Comparison of ENCODE assay signal across 9 cellular contexts in the genomic region with DNA sequence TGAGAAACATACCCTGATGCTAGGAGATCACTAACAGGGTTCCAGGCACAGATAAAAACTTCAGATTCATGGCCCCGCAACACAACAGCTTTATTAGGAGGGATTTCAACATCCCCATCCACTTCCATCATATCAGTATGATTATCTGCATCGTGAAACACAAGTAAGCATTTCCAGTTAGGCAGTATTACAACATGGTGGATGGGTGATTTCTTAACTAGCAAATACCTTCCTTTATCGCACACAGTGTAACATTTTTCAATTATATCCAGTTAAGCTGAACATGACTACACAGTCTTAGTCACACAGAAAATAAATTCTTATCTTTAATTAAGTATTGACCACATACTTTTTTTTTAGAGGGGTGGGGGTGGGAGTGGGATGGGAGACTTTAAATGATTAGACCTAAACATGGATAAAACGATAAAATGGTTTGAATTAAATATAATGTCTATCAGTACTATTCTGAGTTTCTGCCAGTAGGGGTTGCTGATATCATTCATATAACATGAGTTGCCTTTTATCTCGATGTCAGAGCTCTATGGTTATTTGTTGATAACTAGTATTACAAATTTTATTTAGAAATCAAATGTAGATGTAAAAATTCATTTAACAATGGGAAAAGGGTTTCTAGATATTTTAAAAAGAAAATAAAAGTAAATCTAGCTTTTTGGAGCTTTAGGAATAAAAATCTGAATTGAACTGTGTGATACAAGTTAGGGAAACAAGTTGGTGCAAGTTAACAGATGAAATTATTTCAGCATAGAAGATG.
DNase-seq lines count a peak whose midpoint lies in the region; ATAC-seq and TF ChIP-seq lines count a peak whose summit lies in the region.
"Had no signal": no experiment of that assay in that cellular context is flagged by ENCODE, and none has a peak within 500 bp of the region (broad histone marks: within the 10 kb centered on the region; RNA-seq: fewer than 3 reads in every experiment).

No MANE protein-coding gene starts in this region.

- no peaks in the 10 kb centered on the region for H3K27me3 ChIP-seq in mammary epithelial cell (ENCODE audit: insufficient read depth, low read length)
- H3K27me3 ChIP-seq in left lung = no peaks in the 10 kb centered on the region
- no peaks in the 10 kb centered on the region for H3K27me3 ChIP-seq in aorta (ENCODE audit: control insufficient read depth in 1 of 2, insufficient read depth in 2 of 2, low read length in 1 of 2)

- peaks cover 42% of the 10 kb centered on the region for H3K79me2 ChIP-seq in mammary epithelial cell (ENCODE audit: insufficient read depth, low read length)

- WGBS in mammary epithelial cell (ENCODE audit: low coverage, missing lambda C conversion rate) = 39% methylated on average over 5 of the region's 5 CpGs
- 49% methylated on average over 5 of the region's 5 CpGs for WGBS in aorta, 2 donors

- H3K4me2 ChIP-seq in mammary epithelial cell (ENCODE audit: insufficient read depth, low read depth, low read length) = no peak overlapping the region

- POLR2A ChIA-PET in activated CD4-positive, alpha-beta memory T cell treated with anti-CD3 and anti-CD28 coated beads for 36 hours (lab: Charles Lee) = interaction anchor here (1.4 kb wide), 1 partner anchor 287 kb away, joined by 3 read pairs; no protein-coding TSS in a partner anchor

- no peak overlapping the region for H2AFZ ChIP-seq in mammary epithelial cell (ENCODE audit: low read depth, low read length)

- H3K4me3 ChIP-seq in mammary epithelial cell (replicated peaks in 1 of 3; ENCODE audit: insufficient read depth in 1 of 3, low read depth in 2 of 3, low read length in 3 of 3) (no peak overlapping the region), left lung (no peak overlapping the region), aorta (ENCODE audit: low read length in 2 of 2) (no peak overlapping the region)

- peaks cover 26% of the 10 kb centered on the region for H3K36me3 Mint-ChIP-seq in activated CD4-positive, alpha-beta memory T cell treated with anti-CD3 and anti-CD28 coated beads for 36 hours

- intact Hi-C loops in mammary epithelial cell (cut with micrococcal nuclease) = loop anchor here (1.0 to 5.0 kb wide), 7 partner anchors 146 to 1337 kb away; no protein-coding TSS in a partner anchor
- intact Hi-C loops in left lung (cut with DNase I) = loop anchor here in 1 of 2 donors (2.0 to 10.0 kb wide), 2 partner anchors 144 to 308 kb away; a partner anchor contains a TSS
- intact Hi-C loops in aorta (cut with DNase I) = loop anchor here (5.0 to 10.0 kb wide), 5 partner anchors 147 to 1337 kb away; a partner anchor contains a TSS
- intact Hi-C loops in activated CD4-positive, alpha-beta memory T cell treated with anti-CD3 and anti-CD28 coated beads for 36 hours (cut with micrococcal nuclease) = loop anchor here (2.0 to 10.0 kb wide), 2 partner anchors 544 to 614 kb away; no protein-coding TSS in a partner anchor

- TF ChIP-seq CTCF in mammary epithelial cell (conservative IDR thresholded peaks at IDR 0.05 in 1 of 2, IDR thresholded peaks at IDR 0.05 in 1 of 2; ENCODE audit: extremely low read depth in 1 of 2, insufficient read depth in 1 of 2, low read depth in 1 of 2, low read length in 2 of 2) (peak; percentile 40 to 54), left lung (IDR thresholded peaks at IDR 0.05) (peak; percentile 40 to 47)

- H3K36me3 ChIP-seq in mammary epithelial cell (ENCODE audit: insufficient read depth, low read length) (peaks cover 42% of the 10 kb centered on the region), left lung (peaks cover 0 to 55% of the 10 kb centered on the region in 2 donors), aorta (ENCODE audit: control insufficient read depth in 1 of 2, insufficient read depth in 2 of 2, low read length in 1 of 2) (no peaks in the 10 kb centered on the region)

- no peaks in the 10 kb centered on the region for H4K20me1 ChIP-seq in mammary epithelial cell (ENCODE audit: insufficient read depth, low read length)

- peak overlapping the region; percentile 22 for H3K27ac ChIP-seq in mammary epithelial cell (ENCODE audit: insufficient read depth, low read depth, low read length)
- H3K27ac ChIP-seq in left lung = no peak overlapping the region
- H3K27ac ChIP-seq in aorta (ENCODE audit: low read depth in 1 of 2, low read length in 2 of 2) = no peak overlapping the region

- BruUV-seq in mammary epithelial cell (replicated peaks; lab: Mats Ljungman, UMichigan) = no TSS peak

- in situ Hi-C loops in mammary epithelial cell (cut with MboI; ENCODE audit: low sequenced_read_pairs in 2 of 2) = loop anchor here (10.0 to 25.0 kb wide), 2 partner anchors 314 to 737 kb away; no protein-coding TSS in a partner anchor

- no peaks in the 10 kb centered on the region for H3K27me3 Mint-ChIP-seq in activated CD4-positive, alpha-beta memory T cell treated with anti-CD3 and anti-CD28 coated beads for 36 hours
- H3K27me3 Mint-ChIP-seq: CD8-positive, alpha-beta memory T cell had no signal

- H3K9me3 ChIP-seq in mammary epithelial cell (replicated peaks; ENCODE audit: insufficient read depth, low read length) (no peaks in the 10 kb centered on the region), left lung (no peaks in the 10 kb centered on the region), aorta (ENCODE audit: control insufficient read depth, low read length) (no peaks in the 10 kb centered on the region)

- peaks cover 12% of the 10 kb centered on the region for H3K4me1 Mint-ChIP-seq in activated CD4-positive, alpha-beta memory T cell treated with anti-CD3 and anti-CD28 coated beads for 36 hours (ENCODE audit: low read depth)

- no peak overlapping the region for H3K9ac ChIP-seq in mammary epithelial cell (ENCODE audit: insufficient read depth, low read length)

- H3K4me1 ChIP-seq in mammary epithelial cell (ENCODE audit: insufficient read depth, low read length) (peaks cover 8% of the 10 kb centered on the region), left lung (peaks cover 0 to 14% of the 10 kb centered on the region in 2 donors), aorta (ENCODE audit: control insufficient read depth in 1 of 2, insufficient read depth in 2 of 2, low read length in 2 of 2) (peaks cover 0 to 2% of the 10 kb centered on the region in 2 donors)

- dilution Hi-C loops in mammary epithelial cell (cut with HindIII; ENCODE audit: low sequenced_read_pairs) = no loop called here

- CTCF ChIA-PET in mammary epithelial cell (lab: Charles Lee; ENCODE audit: low non-redundant PET) = interaction anchor here (0.6 to 0.9 kb wide), 4 partner anchors 97 to 726 kb away, joined by 3 to 18 read pairs (median 4); no protein-coding TSS in a partner anchor
- CTCF ChIA-PET in activated CD4-positive, alpha-beta memory T cell treated with anti-CD3 and anti-CD28 coated beads for 36 hours (lab: Charles Lee) = interaction anchor here (0.5 to 2.6 kb wide), 21 partner anchors 13 to 1573 kb away, joined by 3 to 20 read pairs (median 3); no protein-coding TSS in a partner anchor

- ATAC-seq in HG02973 (IDR thresholded peaks at IDR 0.05; ENCODE audit: unreplicated experiment) (peak; percentile 62), left lung (peak; percentile 84), aorta (ENCODE audit: low FRiP score) (peak; percentile 79)

- DNase-seq in NCI-H82 (lab: John Stamatoyannopoulos, UW) (peak; percentile 62), NCI-H82 treated with DMSO at 0.1 percent for 48 hours (lab: John Stamatoyannopoulos, UW; ENCODE audit: unreplicated experiment) (no peak), NCI-H510A treated with DMSO at 0.1 percent for 48 hours (lab: John Stamatoyannopoulos, UW) (peak; percentile 74), mammary epithelial cell (peak; percentile 24), left lung (no peak), aorta (no peak)
- no peak for DNase-seq in activated CD4-positive, alpha-beta memory T cell treated with anti-CD3 and anti-CD28 coated beads for 36 hours

- H3K9me3 Mint-ChIP-seq in activated CD4-positive, alpha-beta memory T cell treated with anti-CD3 and anti-CD28 coated beads for 36 hours = no peaks in the 10 kb centered on the region
- H3K9me3 Mint-ChIP-seq: CD8-positive, alpha-beta memory T cell had no signal

- H3K27ac Mint-ChIP-seq in activated CD4-positive, alpha-beta memory T cell treated with anti-CD3 and anti-CD28 coated beads for 36 hours = no peak overlapping the region

- no peak overlapping the region for H3K4me3 Mint-ChIP-seq in activated CD4-positive, alpha-beta memory T cell treated with anti-CD3 and anti-CD28 coated beads for 36 hours
- H3K4me3 Mint-ChIP-seq: CD8-positive, alpha-beta memory T cell had no signal

Comparison
In these comparisons a context has a peak if more than half of its experiments do, and no peak if none do; other contexts are left out.
1. DNase-seq: peak in NCI-H82 (single experiment), NCI-H510A treated with DMSO at 0.1 percent for 48 hours (single experiment) and mammary epithelial cell (single experiment); none in NCI-H82 treated with DMSO at 0.1 percent for 48 hours (single experiment), left lung (0 of 2), aorta (0 of 2) and activated CD4-positive, alpha-beta memory T cell treated with anti-CD3 and anti-CD28 coated beads for 36 hours (single experiment).
2. Peak in every context shown above with its lines, with median percentiles within 50 percentile points of each other: ATAC-seq.